Comparison of ENCODE assay signal across 27 cellular contexts in the genomic region with DNA sequence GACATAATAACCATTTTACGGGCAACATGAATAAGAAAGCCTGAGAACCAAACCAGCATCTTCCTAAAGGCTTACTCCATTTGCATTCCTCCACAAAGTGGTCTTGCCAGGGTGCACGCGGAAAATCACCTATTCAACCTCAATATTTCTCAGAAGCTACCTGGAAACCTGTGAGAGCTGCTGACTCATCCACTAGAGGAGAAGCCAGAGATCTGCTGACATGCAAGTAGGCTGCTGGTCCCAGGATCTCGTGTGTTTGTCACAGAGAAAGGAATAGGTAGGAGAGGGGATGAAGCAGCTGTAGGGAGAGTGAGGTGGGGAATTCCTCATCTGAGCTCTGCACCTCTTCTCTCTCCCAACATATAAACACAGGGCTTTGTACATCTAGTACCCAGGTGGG.
"Had no signal": no experiment of that assay in that cellular context is flagged by ENCODE, and none has a peak within 500 bp of the region (broad histone marks: within the 10 kb centered on the region; RNA-seq: fewer than 3 reads in every experiment).

No MANE protein-coding gene starts in this region.

- DNase-seq: activated CD4-positive, alpha-beta memory T cell treated with anti-CD3 and anti-CD28 coated beads, Interleukin-2, amount 10 ng/mL, durations not matched to agents 7 days and 5 days; activated CD4-positive, alpha-beta T cell treated with anti-CD3 and anti-CD28 coated beads for 1 hour; activated CD4-positive, alpha-beta T cell treated with anti-CD3 and anti-CD28 coated beads for 4 hours; activated CD4-positive, alpha-beta T cell treated with anti-CD3 and anti-CD28 coated beads, Interleukin-2, amount 10 ng/mL, durations not matched to agents 7 days and 5 days; activated CD4-positive, alpha-beta T cell treated with anti-CD3 and anti-CD28 coated beads, Interleukin-2, amount 50 U/mL, for 4 hours; activated CD8-positive, alpha-beta memory T cell treated with anti-CD3 and anti-CD28 coated beads, Interleukin-2, amount 50 U/mL, for 48 hours; activated gamma-delta T cell; activated naive CD4-positive, alpha-beta T cell; activated naive CD4-positive, alpha-beta T cell treated with anti-CD3 and anti-CD28 coated beads, Interleukin-2, amount 10 ng/mL, durations not matched to agents 7 days and 5 days; activated naive CD8-positive, alpha-beta T cell treated with anti-CD3 and anti-CD28 coated beads, Interleukin-2, amount 10 ng/mL, durations not matched to agents 7 days and 5 days; activated T-cell treated with anti-CD3 and anti-CD28 coated beads for 4 hours; activated T-cell treated with anti-CD3 and anti-CD28 coated beads, Interleukin-2, amount 50 U/mL, for 24 hours; activated T-cell treated with anti-CD3 and anti-CD28 coated beads, Interleukin-2, amount 50 U/mL, for 72 hours; anterior cingulate cortex; brain microvascular endothelial cell; dorsolateral prefrontal cortex; effector memory CD4-positive, alpha-beta T cell; endodermal cell; foreskin fibroblast; T-helper 2 cell had no signal

- H3K4me1 Mint-ChIP-seq: activated CD4-positive, alpha-beta memory T cell treated with anti-CD3 and anti-CD28 coated beads, Interleukin-2, amount 10 ng/mL, durations not matched to agents 7 days and 5 days; activated CD4-positive, alpha-beta T cell treated with anti-CD3 and anti-CD28 coated beads, Interleukin-2, amount 10 ng/mL, durations not matched to agents 7 days and 5 days; activated naive CD4-positive, alpha-beta T cell treated with anti-CD3 and anti-CD28 coated beads, Interleukin-2, amount 10 ng/mL, durations not matched to agents 7 days and 5 days; central memory CD8-positive, alpha-beta T cell; endodermal cell; WTC11 had no signal

- H3K27me3 ChIP-seq: brain microvascular endothelial cell had no signal

- H3K27ac ChIP-seq: brain microvascular endothelial cell, coronary artery, dorsolateral prefrontal cortex, VCaP had no signal

- H3K4me3 ChIP-seq: coronary artery, dorsolateral prefrontal cortex had no signal

- H3K36me3 Mint-ChIP-seq: activated naive CD4-positive, alpha-beta T cell treated with anti-CD3 and anti-CD28 coated beads, Interleukin-2, amount 10 ng/mL, durations not matched to agents 7 days and 5 days; activated naive CD4-positive, alpha-beta T cell treated with anti-CD3 and anti-CD28 coated beads, Interleukin-2, amount 50 U/mL, for 72 hours; activated naive CD8-positive, alpha-beta T cell treated with anti-CD3 and anti-CD28 coated beads, Interleukin-2, amount 10 ng/mL, durations not matched to agents 7 days and 5 days; WTC11 had no signal

- H3K27ac Mint-ChIP-seq: activated CD4-positive, alpha-beta memory T cell treated with anti-CD3 and anti-CD28 coated beads, Interleukin-2, amount 10 ng/mL, durations not matched to agents 7 days and 5 days; activated CD4-positive, alpha-beta T cell treated with anti-CD3 and anti-CD28 coated beads, Interleukin-2, amount 10 ng/mL, durations not matched to agents 7 days and 5 days; activated naive CD4-positive, alpha-beta T cell treated with anti-CD3 and anti-CD28 coated beads, Interleukin-2, amount 10 ng/mL, durations not matched to agents 7 days and 5 days; activated naive CD4-positive, alpha-beta T cell treated with anti-CD3 and anti-CD28 coated beads, Interleukin-2, amount 50 U/mL, for 72 hours; activated naive CD8-positive, alpha-beta T cell treated with anti-CD3 and anti-CD28 coated beads, Interleukin-2, amount 10 ng/mL, durations not matched to agents 7 days and 5 days; activated T-cell treated with anti-CD3 and anti-CD28 coated beads, Interleukin-2, amount 50 U/mL, for 24 hours; activated T-cell treated with anti-CD3 and anti-CD28 coated beads, Interleukin-2, amount 50 U/mL, for 72 hours; dendritic cell treated with granulocyte-macrophage colony-stimulating factor and Interleukin-4, amounts not matched to agents 40 ng/mL and 50 ng/mL, for 4 days; endodermal cell; WTC11 had no signal

- H3K9me3 Mint-ChIP-seq: activated CD4-positive, alpha-beta memory T cell treated with anti-CD3 and anti-CD28 coated beads, Interleukin-2, amount 10 ng/mL, durations not matched to agents 7 days and 5 days; activated CD4-positive, alpha-beta T cell treated with anti-CD3 and anti-CD28 coated beads, Interleukin-2, amount 10 ng/mL, durations not matched to agents 7 days and 5 days; activated naive CD4-positive, alpha-beta T cell treated with anti-CD3 and anti-CD28 coated beads, Interleukin-2, amount 10 ng/mL, durations not matched to agents 7 days and 5 days; activated naive CD4-positive, alpha-beta T cell treated with anti-CD3 and anti-CD28 coated beads, Interleukin-2, amount 50 U/mL, for 72 hours; activated naive CD8-positive, alpha-beta T cell treated with anti-CD3 and anti-CD28 coated beads, Interleukin-2, amount 10 ng/mL, durations not matched to agents 7 days and 5 days; activated T-cell treated with anti-CD3 and anti-CD28 coated beads, Interleukin-2, amount 50 U/mL, for 24 hours; activated T-cell treated with anti-CD3 and anti-CD28 coated beads, Interleukin-2, amount 50 U/mL, for 72 hours; central memory CD8-positive, alpha-beta T cell; dendritic cell treated with granulocyte-macrophage colony-stimulating factor and Interleukin-4, amounts not matched to agents 40 ng/mL and 50 ng/mL, for 4 days; endodermal cell; WTC11 had no signal

- H3K4me3 Mint-ChIP-seq: activated CD4-positive, alpha-beta memory T cell treated with anti-CD3 and anti-CD28 coated beads, Interleukin-2, amount 10 ng/mL, durations not matched to agents 7 days and 5 days; activated CD4-positive, alpha-beta T cell treated with anti-CD3 and anti-CD28 coated beads, Interleukin-2, amount 10 ng/mL, durations not matched to agents 7 days and 5 days; activated naive CD4-positive, alpha-beta T cell treated with anti-CD3 and anti-CD28 coated beads, Interleukin-2, amount 10 ng/mL, durations not matched to agents 7 days and 5 days; activated naive CD8-positive, alpha-beta T cell treated with anti-CD3 and anti-CD28 coated beads, Interleukin-2, amount 10 ng/mL, durations not matched to agents 7 days and 5 days; activated T-cell treated with anti-CD3 and anti-CD28 coated beads, Interleukin-2, amount 50 U/mL, for 24 hours; activated T-cell treated with anti-CD3 and anti-CD28 coated beads, Interleukin-2, amount 50 U/mL, for 72 hours; central memory CD8-positive, alpha-beta T cell; dendritic cell treated with granulocyte-macrophage colony-stimulating factor and Interleukin-4, amounts not matched to agents 40 ng/mL and 50 ng/mL, for 4 days; endodermal cell; WTC11 had no signal

- H3K27me3 Mint-ChIP-seq: activated CD4-positive, alpha-beta memory T cell treated with anti-CD3 and anti-CD28 coated beads, Interleukin-2, amount 10 ng/mL, durations not matched to agents 7 days and 5 days; activated naive CD4-positive, alpha-beta T cell treated with anti-CD3 and anti-CD28 coated beads, Interleukin-2, amount 10 ng/mL, durations not matched to agents 7 days and 5 days; activated T-cell treated with anti-CD3 and anti-CD28 coated beads, Interleukin-2, amount 50 U/mL, for 24 hours; dendritic cell treated with granulocyte-macrophage colony-stimulating factor and Interleukin-4, amounts not matched to agents 40 ng/mL and 50 ng/mL, for 4 days had no signal

- ATAC-seq: activated naive CD4-positive, alpha-beta T cell treated with anti-CD3 and anti-CD28 coated beads, Interleukin-2, amount 50 U/mL, for 72 hours; activated T-cell treated with anti-CD3 and anti-CD28 coated beads, Interleukin-2, amount 50 U/mL, for 72 hours; esophagus mucosa; WTC11 had no signal
